ENCODE assay signal across 22 cellular contexts in the genomic region with DNA sequence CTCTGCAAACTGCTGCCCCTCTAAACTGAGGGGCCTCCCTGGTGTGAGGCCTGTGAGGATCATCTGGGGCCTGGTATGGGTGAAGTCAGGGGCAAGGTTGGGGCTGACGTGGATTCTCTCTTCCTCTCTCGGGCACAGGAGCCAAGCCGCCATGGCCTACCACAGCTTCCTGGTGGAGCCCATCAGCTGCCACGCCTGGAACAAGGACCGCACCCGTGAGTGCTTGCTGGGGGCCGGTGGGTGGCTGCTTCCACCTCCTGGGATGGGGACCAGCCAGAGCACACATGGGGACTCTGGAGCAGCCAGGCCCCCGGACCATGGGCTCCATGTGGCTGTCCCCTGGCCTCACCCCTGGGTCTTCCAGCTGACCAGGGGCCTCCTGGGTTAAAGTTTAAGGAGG. TPM values are rescaled to one million over a fixed set of nuclear protein-coding genes. Genes with fewer than 3 reads are reported as not detected.
DNase-seq lines count a peak whose midpoint lies in the region; ATAC-seq and TF ChIP-seq lines count a peak whose summit lies in the region.
"Had no signal": no experiment of that assay in that cellular context is flagged by ENCODE, and none has a peak within 500 bp of the region (broad histone marks: within the 10 kb centered on the region; RNA-seq: fewer than 3 reads in every experiment).

No MANE protein-coding gene starts in this region.

- CTCF ChIA-PET in RWPE1 (lab: Yijun Ruan, JAX): no interaction called here

- POLR2A ChIA-PET in RWPE1 (lab: Yijun Ruan, JAX; ENCODE audit: low non-redundant PET): no interaction called here

- H3K27ac ChIP-seq in heart right ventricle (peak overlapping the region in 1 of 10 donors; percentile 35), RWPE1 (peak overlapping the region; percentile 29; the same call in 1 of the 2 replicates), upper lobe of right lung (peak overlapping the region; percentile 42)
- H3K27ac ChIP-seq: ascending aorta, thoracic aorta had no signal

- H3K4me3 ChIP-seq in heart right ventricle: no peak overlapping the region
- no peak overlapping the region for H3K4me3 ChIP-seq in upper lobe of right lung
- H3K4me3 ChIP-seq: ascending aorta, mucosa of descending colon, thoracic aorta had no signal

- 86% methylated on average over 8 of the region's 8 CpGs for WGBS in heart right ventricle, 2 donors

- H3K36me3 Mint-ChIP-seq in effector memory CD8-positive, alpha-beta T cell (ENCODE audit: insufficient read depth): peaks cover 70% of the 10 kb centered on the region

- no peaks in the 10 kb centered on the region for H3K27me3 ChIP-seq in heart right ventricle
- H3K27me3 ChIP-seq in upper lobe of right lung: no peaks in the 10 kb centered on the region
- H3K27me3 ChIP-seq: ascending aorta had no signal

- H3K4me1 ChIP-seq in heart right ventricle: peaks cover 6 to 42% (median 15%) of the 10 kb centered on the region in 9 donors
- H3K4me1 ChIP-seq in upper lobe of right lung: peaks cover 21% of the 10 kb centered on the region
- H3K4me1 ChIP-seq: Caco-2 had no signal

- H3K4me3 Mint-ChIP-seq in effector memory CD8-positive, alpha-beta T cell: peak overlapping the region in 1 of 2 donors; percentile 31
- H3K4me3 Mint-ChIP-seq: HFFc6 had no signal

- intact Hi-C loops in left ventricle myocardium superior (cut with micrococcal nuclease) (no loop called here), heart right ventricle (cut with DNase I) (no loop called here), upper lobe of right lung (cut with DNase I) (no loop called here)

- peaks cover 14 to 35% of the 10 kb centered on the region in 2 donors for H3K4me1 Mint-ChIP-seq in effector memory CD8-positive, alpha-beta T cell (ENCODE audit: low read depth in 2 of 2)

- TF ChIP-seq CTCF in heart right ventricle (IDR thresholded peaks at IDR 0.05) (no peak), RWPE1 (conservative IDR thresholded peaks at IDR 0.05; ENCODE audit: low read depth) (no peak), upper lobe of right lung (IDR thresholded peaks at IDR 0.05) (no peak)

- ATAC-seq in left ventricle myocardium superior (no peak), heart right ventricle (no peak), upper lobe of right lung (no peak), HG03432 (IDR thresholded peaks at IDR 0.05; ENCODE audit: unreplicated experiment) (no peak), HG02763 (IDR thresholded peaks at IDR 0.05; ENCODE audit: unreplicated experiment) (no peak)
- no peak for ATAC-seq in effector memory CD8-positive, alpha-beta T cell (replicated peaks)
- ATAC-seq: esophagus mucosa, left lobe of liver, mucosa of descending colon had no signal

- no peaks in the 10 kb centered on the region for H3K9me3 Mint-ChIP-seq in effector memory CD8-positive, alpha-beta T cell
- H3K9me3 Mint-ChIP-seq: HFFc6 had no signal

- H3K27ac Mint-ChIP-seq in effector memory CD8-positive, alpha-beta T cell: peak overlapping the region; percentile 81 to 83
- H3K27ac Mint-ChIP-seq: HFFc6 had no signal

- peaks cover 0 to 87% (median 25%) of the 10 kb centered on the region in 9 donors for H3K36me3 ChIP-seq in heart right ventricle
- peaks cover 59% of the 10 kb centered on the region for H3K36me3 ChIP-seq in upper lobe of right lung

- H3K27me3 Mint-ChIP-seq in effector memory CD8-positive, alpha-beta T cell: no peaks in the 10 kb centered on the region

- H3K9me3 ChIP-seq in heart right ventricle (no peaks in the 10 kb centered on the region), upper lobe of right lung (no peaks in the 10 kb centered on the region)
- H3K9me3 ChIP-seq: ascending aorta, Caco-2, mucosa of descending colon, thoracic aorta had no signal

- DNase-seq in left ventricle myocardium superior: peak; percentile 19
- no peak for DNase-seq in heart right ventricle
- DNase-seq in RWPE1 (ENCODE audit: low spot score): no peak
- DNase-seq in effector memory CD8-positive, alpha-beta T cell: no peak
- DNase-seq in upper lobe of right lung: no peak
- no peak for DNase-seq in NK-92 (lab: John Stamatoyannopoulos, UW; ENCODE audit: unreplicated experiment)
- DNase-seq: activated effector memory CD4-positive, alpha-beta T cell treated with Interleukin-2 at 50 U/mL for 16 hours; Caco-2; HFFc6; Karpas-422; mucosa of descending colon; NCI-H1105; NCI-H2081 treated with DMSO at 0.1 percent for 48 hours; NCI-H446 treated with DMSO at 0.1 percent for 48 hours; occipital lobe; stimulated activated CD4-positive, alpha-beta T cell treated with anti-CD3 and anti-CD28 coated beads, Interleukin-12 subunit alpha, Interleukin-12 subunit beta, amount 100 ng/mL, for 4 hours had no signal

RNA-seq across cellular contexts. Expression of gene ARPC1B, which starts 11.0 kb away (rescaled TPM):
- 38.7 TPM for total RNA-seq in left ventricle myocardium superior
- 10 to 100 TPM; 16.2 to 92.0 (median 19.0) TPM for total RNA-seq in heart right ventricle
- polyA plus RNA-seq in heart right ventricle: 100 to 1,000 TPM in 1 of 2 donors, 10 to 100 TPM in 1; 35.4 to 161 TPM
- total RNA-seq in upper lobe of right lung: 219 TPM

RNA-seq across cellular contexts. Expression of gene PDAP1, which starts 22.8 kb away (rescaled TPM):
- total RNA-seq in left ventricle myocardium superior (97.2 TPM), heart right ventricle (100 to 1,000 TPM in 3 of 10 donors, 10 to 100 TPM in 7; 89.7 to 130 (median 97.6) TPM), upper lobe of right lung (76.4 TPM)
- polyA plus RNA-seq in heart right ventricle: 100 to 1,000 TPM in 1 of 2 donors, 10 to 100 TPM in 1; 71.4 to 312 TPM

RNA-seq across cellular contexts. Expression of gene BUD31, which starts 23.2 kb away (rescaled TPM):
- total RNA-seq in left ventricle myocardium superior: 36.0 TPM
- 10 to 100 TPM; 28.3 to 59.7 (median 40.9) TPM for total RNA-seq in heart right ventricle
- 100 to 1,000 TPM in 1 of 2 donors, 10 to 100 TPM in 1; 81.7 to 116 TPM for polyA plus RNA-seq in heart right ventricle
- total RNA-seq in upper lobe of right lung: 72.0 TPM

RNA-seq across cellular contexts. Expression of gene PTCD1, which starts 53.0 kb away (rescaled TPM):
- total RNA-seq in left ventricle myocardium superior (3.1 TPM), heart right ventricle (1 to 10 TPM; 2.7 to 4.8 (median 3.1) TPM), upper lobe of right lung (7.5 TPM)
- 1 to 10 TPM; 2.4 to 3.2 TPM for polyA plus RNA-seq in heart right ventricle

RNA-seq across cellular contexts. Expression of gene CPSF4, which starts 53.2 kb away (rescaled TPM):
- total RNA-seq in left ventricle myocardium superior: 19.8 TPM
- 10 to 100 TPM; 12.6 to 21.7 (median 15.7) TPM for total RNA-seq in heart right ventricle
- 10 to 100 TPM; 19.7 to 20.7 TPM for polyA plus RNA-seq in heart right ventricle
- 26.9 TPM for total RNA-seq in upper lobe of right lung
